ENCODE assay signal across 1 cellular context in genomic region chr12:12613334-12613733, GRCh38.
TF ChIP-seq lines count a peak whose summit lies in the region.

No MANE protein-coding gene starts in this region.

TF ChIP-seq in GM12878, 131 proteins besides CTCF, POLR2A, EP300 and RAD21:
- peak; percentile 47; the same call in 1 of the 2 replicates for TF ChIP-seq EED (IDR thresholded peaks at IDR 0.05; ENCODE audit: low read depth)
- peak; percentile 65 for TF ChIP-seq IKZF1 (conservative IDR thresholded peaks at IDR 0.05)
- TF ChIP-seq HDGF (IDR thresholded peaks at IDR 0.05) = no peak
- 0 out of 2 replicates have a peak, but pooled peaks have one; percentile 19 for TF ChIP-seq NFIC (IDR thresholded peaks at IDR 0.05; ENCODE audit: low read depth, low read length)
- TF ChIP-seq DPF2 (IDR thresholded peaks at IDR 0.05) = peak; percentile 34; the same call in 1 of the 2 replicates
- peak; percentile 32 for TF ChIP-seq SKIL (IDR thresholded peaks at IDR 0.05; ENCODE audit: low read depth, poor library complexity, severe bottlenecking)
- TF ChIP-seq MTA3 (IDR thresholded peaks at IDR 0.05; ENCODE audit: borderline replicate concordance, low read length) = no peak
- TF ChIP-seq IKZF2 (IDR thresholded peaks at IDR 0.05) = peak; percentile 68
- no peak for TF ChIP-seq ELK1 (IDR thresholded peaks at IDR 0.05; ENCODE audit: low read depth, low read length)
- peak in 1 of 2 experiments; percentile 42; a peak in 1 of 4 replicates for TF ChIP-seq ETV6 (conservative IDR thresholded peaks at IDR 0.05 in 1 of 2, IDR thresholded peaks at IDR 0.05 in 1 of 2; ENCODE audit: borderline replicate concordance in 1 of 2, low read depth in 1 of 2)
